In genomic region chr1:208641881-208642280, GRCh38 we compare ENCODE assay signal across 27 cellular contexts.
DNase-seq lines count a peak whose midpoint lies in the region; ATAC-seq and TF ChIP-seq lines count a peak whose summit lies in the region.
"Had no signal": no experiment of that assay in that cellular context is flagged by ENCODE, and none has a peak within 500 bp of the region (broad histone marks: within the 10 kb centered on the region; RNA-seq: fewer than 3 reads in every experiment).

No MANE protein-coding gene starts in this region.

- ATAC-seq in GM18907 (IDR thresholded peaks at IDR 0.05; ENCODE audit: unreplicated experiment): peak; percentile 72
- peak; percentile 71 for ATAC-seq in GM21528 (IDR thresholded peaks at IDR 0.05; ENCODE audit: low FRiP score, unreplicated experiment)
- ATAC-seq in HG03457 (IDR thresholded peaks at IDR 0.05; ENCODE audit: unreplicated experiment): peak; percentile 76
- ATAC-seq: body of pancreas; effector memory CD8-positive, alpha-beta T cell; HepG2; left lobe of liver; stimulated activated naive B cell treated with anti-CD40 and anti-IgM and Interleukin-4, amounts not matched to agents 10 μg/mL and 1 μg/mL and 100 μg/mL, for 72 hours had no signal

- no peak overlapping the region for H3K27ac Mint-ChIP-seq in Calu3 (ENCODE audit: unreplicated experiment)
- H3K27ac Mint-ChIP-seq: activated CD4-positive, alpha-beta memory T cell treated with anti-CD3 and anti-CD28 coated beads, Interleukin-2, amount 10 ng/mL, durations not matched to agents 7 days and 5 days; activated naive CD4-positive, alpha-beta T cell treated with anti-CD3 and anti-CD28 coated beads, Interleukin-2, amount 10 ng/mL, durations not matched to agents 7 days and 5 days; effector memory CD8-positive, alpha-beta T cell; stimulated activated naive B cell treated with anti-CD40 and anti-IgM and Interleukin-4, amounts not matched to agents 10 μg/mL and 1 μg/mL and 100 μg/mL, for 72 hours; T-helper 2 cell treated with Interferon-gamma antibody and Interleukin-4, amounts not matched to agents 5 μg/mL and 100 μg/mL, for 36 hours; type B pancreatic cell had no signal

- no peak overlapping the region for H3K4me3 ChIP-seq in GM12865 (ENCODE audit: low read depth, low read length)
- H3K4me3 ChIP-seq: body of pancreas, ovary, Peyer's patch had no signal

- TF ChIP-seq CTCF in GM12865 (IDR thresholded peaks at IDR 0.05; ENCODE audit: insufficient read depth, low read depth, low read length, missing control alignments) (no peak), Calu3 (IDR thresholded peaks at IDR 0.05; ENCODE audit: unreplicated experiment) (no peak)

- DNase-seq in GM12865 (ENCODE audit: low read depth) (peak; percentile 57), NCI-H2196 treated with DMSO at 0.1 percent for 48 hours (lab: John Stamatoyannopoulos, UW; ENCODE audit: unreplicated experiment) (no peak), Calu3 (no peak)
- DNase-seq in activated naive CD4-positive, alpha-beta T cell treated with anti-CD3 and anti-CD28 coated beads, Interleukin-2, amount 50 U/mL, for 16 hours: no peak
- no peak for DNase-seq in stimulated activated CD4-positive, alpha-beta T cell treated with anti-CD3 and anti-CD28 coated beads, Interleukin-15, amount 100 ng/mL, for 24 hours
- DNase-seq: 8988T; activated CD4-positive, alpha-beta memory T cell treated with anti-CD3 and anti-CD28 coated beads, Interleukin-2, amount 10 ng/mL, durations not matched to agents 7 days and 5 days; activated CD8-positive, alpha-beta memory T cell treated with anti-CD3 and anti-CD28 coated beads, Interleukin-2, amount 50 U/mL, for 48 hours; activated naive CD4-positive, alpha-beta T cell treated with anti-CD3 and anti-CD28 coated beads, Interleukin-2, amount 10 ng/mL, durations not matched to agents 7 days and 5 days; body of pancreas; COR-L47; effector memory CD8-positive, alpha-beta T cell; Kasumi-1; NCI-H446 treated with DMSO at 0.1 percent for 48 hours; ovary; Peyer's patch; SHP77 treated with DMSO at 0.1 percent for 48 hours; stimulated activated naive B cell treated with anti-CD40 and anti-IgM and Interleukin-4, amounts not matched to agents 10 μg/mL and 1 μg/mL and 100 μg/mL, for 72 hours; substantia nigra had no signal

- no peaks in the 10 kb centered on the region for H3K36me3 Mint-ChIP-seq in Calu3 (ENCODE audit: insufficient read depth, unreplicated experiment)
- H3K36me3 Mint-ChIP-seq: activated naive CD4-positive, alpha-beta T cell treated with anti-CD3 and anti-CD28 coated beads, Interleukin-2, amount 10 ng/mL, durations not matched to agents 7 days and 5 days; stimulated activated naive B cell treated with anti-CD40 and anti-IgM and Interleukin-4, amounts not matched to agents 10 μg/mL and 1 μg/mL and 100 μg/mL, for 72 hours; type B pancreatic cell had no signal

- CTCF ChIA-PET in Calu3 (lab: Charles Lee): no interaction called here

- no peak overlapping the region for H3K4me3 Mint-ChIP-seq in Calu3 (ENCODE audit: low read depth, unreplicated experiment)
- H3K4me3 Mint-ChIP-seq: activated CD4-positive, alpha-beta memory T cell treated with anti-CD3 and anti-CD28 coated beads, Interleukin-2, amount 10 ng/mL, durations not matched to agents 7 days and 5 days; activated naive CD4-positive, alpha-beta T cell treated with anti-CD3 and anti-CD28 coated beads, Interleukin-2, amount 10 ng/mL, durations not matched to agents 7 days and 5 days; central memory CD8-positive, alpha-beta T cell; effector memory CD8-positive, alpha-beta T cell; stimulated activated naive B cell treated with anti-CD40 and anti-IgM and Interleukin-4, amounts not matched to agents 10 μg/mL and 1 μg/mL and 100 μg/mL, for 72 hours; T-helper 2 cell treated with Interferon-gamma antibody and Interleukin-4, amounts not matched to agents 5 μg/mL and 100 μg/mL, for 36 hours; type B pancreatic cell had no signal

- H3K9me3 Mint-ChIP-seq in Calu3 (ENCODE audit: low read depth, unreplicated experiment): no peaks in the 10 kb centered on the region
- H3K9me3 Mint-ChIP-seq: activated CD4-positive, alpha-beta memory T cell treated with anti-CD3 and anti-CD28 coated beads, Interleukin-2, amount 10 ng/mL, durations not matched to agents 7 days and 5 days; activated naive CD4-positive, alpha-beta T cell treated with anti-CD3 and anti-CD28 coated beads, Interleukin-2, amount 10 ng/mL, durations not matched to agents 7 days and 5 days; central memory CD8-positive, alpha-beta T cell; T-helper 2 cell treated with Interferon-gamma antibody and Interleukin-4, amounts not matched to agents 5 μg/mL and 100 μg/mL, for 36 hours; type B pancreatic cell had no signal

- H3K4me1 Mint-ChIP-seq in Calu3 (ENCODE audit: low read depth, unreplicated experiment): no peaks in the 10 kb centered on the region
- H3K4me1 Mint-ChIP-seq: activated CD4-positive, alpha-beta memory T cell treated with anti-CD3 and anti-CD28 coated beads, Interleukin-2, amount 10 ng/mL, durations not matched to agents 7 days and 5 days; activated naive CD4-positive, alpha-beta T cell treated with anti-CD3 and anti-CD28 coated beads, Interleukin-2, amount 10 ng/mL, durations not matched to agents 7 days and 5 days; central memory CD8-positive, alpha-beta T cell; stimulated activated naive B cell treated with anti-CD40 and anti-IgM and Interleukin-4, amounts not matched to agents 10 μg/mL and 1 μg/mL and 100 μg/mL, for 72 hours had no signal

- peaks cover 44% of the 10 kb centered on the region for H3K27me3 Mint-ChIP-seq in Calu3 (ENCODE audit: unreplicated experiment)

- no TSS peak for BruUV-seq in Calu3 (replicated peaks; lab: Mats Ljungman, UMichigan)

- intact Hi-C loops in Calu3 (cut with micrococcal nuclease; ENCODE audit: unreplicated experiment): no loop called here
